1 cellular context compared by ENCODE assay signal in genomic region chr9:21336467-21336866, GRCh38.
TF ChIP-seq lines count a peak whose summit lies in the region.

No MANE protein-coding gene starts in this region.

TF ChIP-seq in HCT116, 20 proteins besides CTCF, POLR2A, EP300 and RAD21 (continued from another document):
- TF ChIP-seq SRF (IDR thresholded peaks at IDR 0.05; ENCODE audit: low read depth) = no peak
- no peak for TF ChIP-seq ZBTB33 (IDR thresholded peaks at IDR 0.05; ENCODE audit: extremely low read depth, insufficient replicate concordance, low read length)
- TF ChIP-seq ZNF274 (IDR thresholded peaks at IDR 0.05; ENCODE audit: low read depth, low read length) = no peak
- TF ChIP-seq CBX3 (IDR thresholded peaks at IDR 0.05; ENCODE audit: low read depth) = no peak
- no peak for TF ChIP-seq ELF1 (IDR thresholded peaks at IDR 0.05; ENCODE audit: borderline replicate concordance, low read depth)
- TF ChIP-seq ATF3 (IDR thresholded peaks at IDR 0.05) = no peak
- no peak for TF ChIP-seq JUND (IDR thresholded peaks at IDR 0.05)
- TF ChIP-seq REST (IDR thresholded peaks at IDR 0.05; ENCODE audit: low read depth) = no peak
- TF ChIP-seq SIN3A (IDR thresholded peaks at IDR 0.05; ENCODE audit: low read depth) = no peak
- TF ChIP-seq ZFX (IDR thresholded peaks at IDR 0.05) = no peak
- TF ChIP-seq EZH2phosphoT487 (IDR thresholded peaks at IDR 0.05; ENCODE audit: borderline replicate concordance) = no peak
